In the genomic region with DNA sequence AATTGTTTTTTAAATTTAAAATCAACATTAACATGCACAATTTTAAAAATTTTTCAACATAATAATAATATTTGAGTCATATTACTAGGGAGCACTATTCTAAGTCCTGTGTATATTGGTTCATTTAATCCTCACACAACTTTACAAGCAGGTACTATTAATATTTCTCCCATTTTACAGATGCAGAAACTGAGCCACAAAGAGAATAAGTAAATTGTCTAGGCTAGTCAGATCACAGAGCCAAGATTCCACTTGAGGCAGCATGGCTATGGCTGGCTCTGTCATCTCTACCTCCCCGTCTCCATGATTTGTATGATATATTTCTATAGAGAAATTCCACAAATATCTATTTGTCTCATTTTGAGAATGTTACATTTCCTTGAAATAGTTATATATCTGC, we compare ENCODE assay signal across 10 cellular contexts.
"Had no signal": no experiment of that assay in that cellular context is flagged by ENCODE, and none has a peak within 500 bp of the region (broad histone marks: within the 10 kb centered on the region; RNA-seq: fewer than 3 reads in every experiment).

No MANE protein-coding gene starts in this region.

- H3K4me3 ChIP-seq: coronary artery, heart left ventricle had no signal

- H3K27ac ChIP-seq: coronary artery, heart left ventricle had no signal

- DNase-seq: activated B cell treated with CpG ODN at 0.5 μM for 24 hours; activated CD4-positive, alpha-beta T cell treated with anti-CD3 and anti-CD28 coated beads, Interleukin-2, amount 10 ng/mL, durations not matched to agents 7 days and 5 days; activated T-cell treated with anti-CD3 and anti-CD28 coated beads, Interleukin-2, amount 50 U/mL, for 4 hours; caudate nucleus; effector CD8-positive, alpha-beta T cell; heart left ventricle; mesenchymal stem cell; stimulated activated CD4-positive, alpha-beta T cell treated with anti-CD3 and anti-CD28 coated beads, Interleukin-4, amount 100 ng/mL, for 1 hour; stimulated activated CD8-positive, alpha-beta memory T cell treated with anti-CD3 and anti-CD28 coated beads, Interleukin-4, amount 100 ng/mL, for 48 hours had no signal

- H3K9me3 Mint-ChIP-seq: activated B cell treated with CpG ODN at 0.5 μM for 24 hours; activated CD4-positive, alpha-beta T cell treated with anti-CD3 and anti-CD28 coated beads, Interleukin-2, amount 10 ng/mL, durations not matched to agents 7 days and 5 days; activated T-cell treated with anti-CD3 and anti-CD28 coated beads, Interleukin-2, amount 50 U/mL, for 4 hours had no signal

- H3K9me3 ChIP-seq: heart left ventricle had no signal

- H3K27ac Mint-ChIP-seq: activated B cell treated with CpG ODN at 0.5 μM for 24 hours had no signal

- H3K4me3 Mint-ChIP-seq: activated B cell treated with CpG ODN at 0.5 μM for 24 hours; activated CD4-positive, alpha-beta T cell treated with anti-CD3 and anti-CD28 coated beads, Interleukin-2, amount 10 ng/mL, durations not matched to agents 7 days and 5 days; activated T-cell treated with anti-CD3 and anti-CD28 coated beads, Interleukin-2, amount 50 U/mL, for 4 hours had no signal

- H3K27me3 ChIP-seq: heart left ventricle had no signal

- ATAC-seq: activated T-cell treated with anti-CD3 and anti-CD28 coated beads, Interleukin-2, amount 50 U/mL, for 4 hours; heart left ventricle had no signal

- H3K27me3 Mint-ChIP-seq: activated B cell treated with CpG ODN at 0.5 μM for 24 hours; activated CD4-positive, alpha-beta T cell treated with anti-CD3 and anti-CD28 coated beads, Interleukin-2, amount 10 ng/mL, durations not matched to agents 7 days and 5 days had no signal
